ENCODE assay signal across 9 cellular contexts in genomic region chr10:3678629-3679227, GRCh38.
"Had no signal": no experiment of that assay in that cellular context is flagged by ENCODE, and none has a peak within 500 bp of the region (broad histone marks: within the 10 kb centered on the region; RNA-seq: fewer than 3 reads in every experiment).

No MANE protein-coding gene starts in this region.

- DNase-seq: GM23248, GOT3, H7, HCEC 1CT, HFFc6, KBM-7 had no signal

- H3K9ac ChIP-seq: GM23248 had no signal

- H3K27ac Mint-ChIP-seq: HFFc6 had no signal

- H3K27me3 Mint-ChIP-seq: IgD-negative memory B cell had no signal

- H3K4me3 Mint-ChIP-seq: HFFc6 had no signal

- H3K36me3 Mint-ChIP-seq: IgD-negative memory B cell had no signal

- H3K27ac ChIP-seq: GM23248, HL-60 had no signal

- H3K9me3 Mint-ChIP-seq: HFFc6, IgD-negative memory B cell had no signal

- H2AFZ ChIP-seq: GM23248 had no signal

- H3K4me3 ChIP-seq: GM23248 had no signal

- FAIRE-seq: HepG2 had no signal
